Comparison of ENCODE assay signal across 26 cellular contexts in genomic region chr4:107935246-107935645, GRCh38.
"Had no signal": no experiment of that assay in that cellular context is flagged by ENCODE, and none has a peak within 500 bp of the region (broad histone marks: within the 10 kb centered on the region; RNA-seq: fewer than 3 reads in every experiment).

No MANE protein-coding gene starts in this region.

- H2AFZ ChIP-seq: hepatocyte had no signal

- H3K27me3 ChIP-seq: foreskin keratinocyte, gastroesophageal sphincter, heart left ventricle, sigmoid colon, transverse colon, upper lobe of right lung, uterus had no signal

- H3K4me3 Mint-ChIP-seq: mesothelial cell of epicardium; stimulated activated effector memory CD8-positive, alpha-beta T cell treated with anti-CD3 and anti-CD28 coated beads, Interleukin-12 subunit alpha, Interleukin-12 subunit beta, amount 100 ng/mL, for 72 hours; stimulated activated naive CD8-positive, alpha-beta T cell treated with anti-CD3 and anti-CD28 coated beads, Interleukin-15, Interleukin-2, amounts not matched to agents 100 ng/mL and 50 ng/mL, for 24 hours had no signal

- H3K27me3 Mint-ChIP-seq: stimulated activated naive CD8-positive, alpha-beta T cell treated with anti-CD3 and anti-CD28 coated beads, Interleukin-15, Interleukin-2, amounts not matched to agents 100 ng/mL and 50 ng/mL, for 24 hours had no signal

- H3K36me3 ChIP-seq: sigmoid colon, thoracic aorta, transverse colon, upper lobe of right lung, uterus had no signal

- H3K4me3 ChIP-seq: gastroesophageal sphincter, heart left ventricle, hepatocyte, lung, mucosa of descending colon, psoas muscle, sigmoid colon, thoracic aorta, transverse colon, upper lobe of right lung, uterus had no signal

- DNase-seq: cortex of kidney; effector CD4-positive, alpha-beta T cell; foreskin keratinocyte; heart left ventricle; kidney; mesenchymal stem cell; mucosa of descending colon; naive thymus-derived CD4-positive, alpha-beta T cell; nucleus accumbens; posterior cingulate gyrus; psoas muscle; right cardiac atrium; sigmoid colon; stimulated activated CD4-positive, alpha-beta T cell treated with anti-CD3 and anti-CD28 coated beads, Interleukin-2, amount 100 ng/mL, for 24 hours; stimulated activated CD4-positive, alpha-beta T cell treated with anti-CD3 and anti-CD28 coated beads, Interleukin-4, amount 100 ng/mL, for 24 hours; transverse colon; upper lobe of right lung; uterus had no signal

- H3K79me2 ChIP-seq: hepatocyte had no signal

- H3K4me1 ChIP-seq: foreskin keratinocyte had no signal

- H3K4me2 ChIP-seq: hepatocyte had no signal

- H3K9me3 Mint-ChIP-seq: mesothelial cell of epicardium; naive thymus-derived CD4-positive, alpha-beta T cell; nephron; stimulated activated effector memory CD8-positive, alpha-beta T cell treated with anti-CD3 and anti-CD28 coated beads, Interleukin-12 subunit alpha, Interleukin-12 subunit beta, amount 100 ng/mL, for 72 hours; stimulated activated naive CD8-positive, alpha-beta T cell treated with anti-CD3 and anti-CD28 coated beads, Interleukin-15, Interleukin-2, amounts not matched to agents 100 ng/mL and 50 ng/mL, for 24 hours had no signal

- H3K27ac ChIP-seq: foreskin keratinocyte, gastroesophageal sphincter, heart left ventricle, hepatocyte, psoas muscle, sigmoid colon, thoracic aorta, transverse colon, upper lobe of right lung, uterus had no signal

- H3K9me3 ChIP-seq: gastroesophageal sphincter, heart left ventricle, mucosa of descending colon, psoas muscle, sigmoid colon, thoracic aorta, transverse colon, upper lobe of right lung, uterus had no signal

- H3K27ac Mint-ChIP-seq: mesothelial cell of epicardium; nephron; stimulated activated effector memory CD8-positive, alpha-beta T cell treated with anti-CD3 and anti-CD28 coated beads, Interleukin-12 subunit alpha, Interleukin-12 subunit beta, amount 100 ng/mL, for 72 hours; stimulated activated naive CD8-positive, alpha-beta T cell treated with anti-CD3 and anti-CD28 coated beads, Interleukin-15, Interleukin-2, amounts not matched to agents 100 ng/mL and 50 ng/mL, for 24 hours had no signal
